11 cellular contexts compared by ENCODE assay signal in genomic region chr20:50293244-50294139, GRCh38.
A peak's percentile ranks its signal among the peaks of the same experiment; 100 is the strongest.
DNase-seq lines count a peak whose midpoint lies in the region; ATAC-seq and TF ChIP-seq lines count a peak whose summit lies in the region.
"Had no signal": no experiment of that assay in that cellular context is flagged by ENCODE, and none has a peak within 500 bp of the region (broad histone marks: within the 10 kb centered on the region; RNA-seq: fewer than 3 reads in every experiment).

No MANE protein-coding gene starts in this region.

- POLR2A ChIA-PET in PC-9 (lab: Charles Lee; ENCODE audit: unreplicated experiment), result interaction anchor here (0.5 to 1.0 kb wide), 4 partner anchors 26 to 136 kb away, joined by 3 to 5 read pairs (median 3); no protein-coding TSS in a partner anchor
- POLR2A ChIA-PET in OCI-LY7 (lab: Charles Lee), result no interaction called here

- H3K4me1 ChIP-seq in PC-9 (replicated peaks; ENCODE audit: insufficient read depth), result peaks cover 41% of the 10 kb centered on the region
- H3K4me1 ChIP-seq in esophagus (ENCODE audit: control insufficient read depth in 2 of 2, insufficient read depth in 2 of 2, low read length in 1 of 2), result peaks cover 0 to 7% of the 10 kb centered on the region in 2 donors
- H3K4me1 ChIP-seq in neutrophil (ENCODE audit: control insufficient read depth in 1 of 2, insufficient read depth in 1 of 2, low read depth in 1 of 2, low read length in 1 of 2), result peaks cover 53 to 60% of the 10 kb centered on the region in 2 experiments
- peaks cover 0 to 46% (median 23%) of the 10 kb centered on the region in 4 donors for H3K4me1 ChIP-seq in tibial nerve
- H3K4me1 ChIP-seq in OCI-LY7 (ENCODE audit: insufficient read depth, low read length, poor library complexity, severe bottlenecking), result peaks cover 11% of the 10 kb centered on the region

- BruUV-seq in PC-9 (replicated peaks; lab: Mats Ljungman, UMichigan) (TSS peak; percentile 57), OCI-LY7 (replicated peaks; lab: Mats Ljungman, UMichigan) (no TSS peak)

- 76% methylated on average over 22 of the region's 22 CpGs for WGBS in esophagus, 2 donors
- 80 to 81% methylated on average over 19 to 22 of the region's 22 CpGs for WGBS in tibial nerve, 2 donors

- CTCF ChIA-PET in PC-9 (lab: Charles Lee) (interaction anchor here (0.5 kb wide), 1 partner anchor 107 kb away, joined by 11 read pairs; no protein-coding TSS in a partner anchor), OCI-LY7 (lab: Charles Lee; ENCODE audit: unreplicated experiment) (no interaction called here)

- TF ChIP-seq CTCF in PC-9 (conservative IDR thresholded peaks at IDR 0.05), result no peak
- TF ChIP-seq CTCF in neutrophil (IDR thresholded peaks at IDR 0.05), result no peak
- no peak for TF ChIP-seq CTCF in tibial nerve (IDR thresholded peaks at IDR 0.05)
- TF ChIP-seq CTCF in OCI-LY7 (conservative IDR thresholded peaks at IDR 0.05; ENCODE audit: low read length), result no peak

- no peak for TF ChIP-seq POLR2A in tibial nerve (IDR thresholded peaks at IDR 0.05)

- H4K20me1 ChIP-seq in PC-9 (ENCODE audit: insufficient read depth) (no peaks in the 10 kb centered on the region), OCI-LY7 (ENCODE audit: insufficient read depth, low read length) (no peaks in the 10 kb centered on the region)

- H3K79me2 ChIP-seq in PC-9 (ENCODE audit: low read depth) (no peaks in the 10 kb centered on the region), OCI-LY7 (ENCODE audit: insufficient read depth, low read depth, low read length) (no peaks in the 10 kb centered on the region)

- H3K4me2 ChIP-seq in PC-9, result peak overlapping the region; percentile 57
- no peak overlapping the region for H3K4me2 ChIP-seq in OCI-LY7 (ENCODE audit: low read length)

- H3K9me3 ChIP-seq in PC-9 (ENCODE audit: insufficient read depth, low read depth) (no peaks in the 10 kb centered on the region), esophagus (ENCODE audit: control insufficient read depth in 2 of 2, insufficient read depth in 1 of 2, low read depth in 1 of 2, low read length in 1 of 2) (no peaks in the 10 kb centered on the region), neutrophil (no peaks in the 10 kb centered on the region), tibial nerve (no peaks in the 10 kb centered on the region), OCI-LY7 (ENCODE audit: low read length) (no peaks in the 10 kb centered on the region)

- no peak overlapping the region for H2AFZ ChIP-seq in PC-9
- H2AFZ ChIP-seq in OCI-LY7 (ENCODE audit: low read length), result no peak overlapping the region

- TF ChIP-seq EP300 in tibial nerve (IDR thresholded peaks at IDR 0.05), result no peak

- DNase-seq in PC-9 (no peak), tibial nerve (ENCODE audit: low spot score in 2 of 2) (no peak), NCI-H748 (lab: John Stamatoyannopoulos, UW; ENCODE audit: unreplicated experiment) (no peak), OCI-LY7 (ENCODE audit: low spot score) (no peak)
- DNase-seq: activated CD4-positive, alpha-beta T cell treated with anti-CD3 and anti-CD28 coated beads for 1 hour; activated T-cell treated with anti-CD3 and anti-CD28 coated beads, Interleukin-2, amount 50 U/mL, for 24 hours; NCI-H146 had no signal

- H3K4me3 ChIP-seq in PC-9, result no peak overlapping the region
- peak overlapping the region in 1 of 2 donors; percentile 2 for H3K4me3 ChIP-seq in esophagus (ENCODE audit: low read depth in 1 of 2, low read length in 2 of 2)
- peak overlapping the region in 1 of 2 experiments; percentile 24 for H3K4me3 ChIP-seq in neutrophil (ENCODE audit: low read depth in 1 of 2, low read length in 1 of 2)
- H3K4me3 ChIP-seq in tibial nerve, result no peak overlapping the region
- no peak overlapping the region for H3K4me3 ChIP-seq in OCI-LY7 (ENCODE audit: low read depth, low read length, poor library complexity, severe bottlenecking)

- no peak for ATAC-seq in HG02588 (IDR thresholded peaks at IDR 0.05; ENCODE audit: unreplicated experiment)
- ATAC-seq: naive thymus-derived CD8-positive, alpha-beta T cell had no signal

- H3K36me3 ChIP-seq in PC-9 (ENCODE audit: low read depth), result no peaks in the 10 kb centered on the region
- H3K36me3 ChIP-seq in esophagus (ENCODE audit: control insufficient read depth in 2 of 2, insufficient read depth in 2 of 2, low read length in 1 of 2), result no peaks in the 10 kb centered on the region
- no peaks in the 10 kb centered on the region for H3K36me3 ChIP-seq in neutrophil
- no peaks in the 10 kb centered on the region for H3K36me3 ChIP-seq in tibial nerve
- H3K36me3 ChIP-seq in OCI-LY7 (ENCODE audit: insufficient read depth, low read length), result no peaks in the 10 kb centered on the region

- H3K27ac ChIP-seq in PC-9 (peak overlapping the region; percentile 86), esophagus (ENCODE audit: low read depth in 2 of 2, low read length in 1 of 2) (peak overlapping the region; percentile 57 to 65), neutrophil (peak overlapping the region; percentile 96), tibial nerve (peak overlapping the region; percentile 77 to 96 (median 86)), OCI-LY7 (ENCODE audit: low read depth, low read length, poor library complexity, severe bottlenecking) (no peak overlapping the region)

- H3K9me2 ChIP-seq in PC-9 (ENCODE audit: insufficient read depth) (no peaks in the 10 kb centered on the region), OCI-LY7 (ENCODE audit: insufficient read depth, low read length) (no peaks in the 10 kb centered on the region)

- peaks cover 71% of the 10 kb centered on the region for H3F3A ChIP-seq in PC-9 (ENCODE audit: insufficient read depth, low read depth)

- H3K27me3 ChIP-seq in PC-9 (ENCODE audit: insufficient read depth, low read depth) (no peaks in the 10 kb centered on the region), esophagus (ENCODE audit: control insufficient read depth in 1 of 2, insufficient read depth in 2 of 2, low read length in 2 of 2) (no peaks in the 10 kb centered on the region), neutrophil (no peaks in the 10 kb centered on the region), tibial nerve (no peaks in the 10 kb centered on the region)

- intact Hi-C loops in PC-9 (cut with micrococcal nuclease; ENCODE audit: unreplicated experiment) (loop anchor here (2.0 kb wide), 1 partner anchor 15 kb away; no protein-coding TSS in a partner anchor), OCI-LY7 (cut with micrococcal nuclease; ENCODE audit: unreplicated experiment) (no loop called here)
